40 cellular contexts compared by ENCODE assay signal in the genomic region with DNA sequence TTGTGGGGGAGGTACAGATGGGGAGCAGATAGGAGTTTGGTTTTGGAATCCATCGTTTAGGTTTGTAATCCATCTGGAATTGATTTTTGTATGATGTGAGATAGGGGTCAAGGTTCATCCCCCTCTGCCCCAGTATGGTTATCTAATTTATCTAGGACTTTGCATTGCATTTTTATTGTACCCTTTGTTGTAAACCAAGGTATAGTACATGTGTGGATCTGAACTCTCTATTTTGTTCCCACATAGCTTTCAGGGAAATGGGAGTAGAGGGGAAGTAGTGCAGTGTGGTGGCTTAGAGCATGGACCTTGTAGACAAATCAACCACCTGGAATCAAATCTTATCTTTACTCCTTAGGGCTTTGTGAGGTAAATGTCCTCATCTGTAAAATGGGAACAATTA.
"Had no signal": no experiment of that assay in that cellular context is flagged by ENCODE, and none has a peak within 500 bp of the region (broad histone marks: within the 10 kb centered on the region; RNA-seq: fewer than 3 reads in every experiment).

No MANE protein-coding gene starts in this region.

- H3K36me3 ChIP-seq: cardiac muscle cell, colonic mucosa, Peyer's patch, SJSA1 had no signal

- H3K27me3 Mint-ChIP-seq: activated B cell treated with CpG ODN at 0.5 μM for 24 hours; activated CD4-positive, alpha-beta memory T cell treated with anti-CD3 and anti-CD28 coated beads, Interleukin-2, amount 10 ng/mL, durations not matched to agents 7 days and 5 days; activated CD8-positive, alpha-beta memory T cell treated with anti-CD3 and anti-CD28 coated beads, Interleukin-2, amount 10 ng/mL, durations not matched to agents 7 days and 5 days; activated naive CD8-positive, alpha-beta T cell treated with anti-CD3 and anti-CD28 coated beads for 36 hours; central memory CD8-positive, alpha-beta T cell; T-cell had no signal

- H3K27ac Mint-ChIP-seq: activated B cell treated with CpG ODN at 0.5 μM for 24 hours; activated CD4-positive, alpha-beta memory T cell treated with anti-CD3 and anti-CD28 coated beads, Interleukin-2, amount 10 ng/mL, durations not matched to agents 7 days and 5 days; activated CD8-positive, alpha-beta memory T cell treated with anti-CD3 and anti-CD28 coated beads, Interleukin-2, amount 10 ng/mL, durations not matched to agents 7 days and 5 days; activated naive CD8-positive, alpha-beta T cell treated with anti-CD3 and anti-CD28 coated beads for 36 hours; T-cell had no signal

- H3K27ac ChIP-seq: ascending aorta, cardiac muscle cell, colonic mucosa, Peyer's patch, SJSA1, VCaP had no signal

- H3K9ac ChIP-seq: SK-N-SH had no signal

- H3K4me2 ChIP-seq: SK-N-SH had no signal

- H3K9me3 Mint-ChIP-seq: activated B cell treated with CpG ODN at 0.5 μM for 24 hours; activated CD4-positive, alpha-beta memory T cell treated with anti-CD3 and anti-CD28 coated beads, Interleukin-2, amount 10 ng/mL, durations not matched to agents 7 days and 5 days; activated naive CD8-positive, alpha-beta T cell treated with anti-CD3 and anti-CD28 coated beads for 36 hours; central memory CD8-positive, alpha-beta T cell; T-cell had no signal

- H3K4me3 Mint-ChIP-seq: activated B cell treated with CpG ODN at 0.5 μM for 24 hours; activated CD4-positive, alpha-beta memory T cell treated with anti-CD3 and anti-CD28 coated beads, Interleukin-2, amount 10 ng/mL, durations not matched to agents 7 days and 5 days; activated CD8-positive, alpha-beta memory T cell treated with anti-CD3 and anti-CD28 coated beads, Interleukin-2, amount 10 ng/mL, durations not matched to agents 7 days and 5 days; activated naive CD8-positive, alpha-beta T cell treated with anti-CD3 and anti-CD28 coated beads for 36 hours; central memory CD8-positive, alpha-beta T cell; T-cell had no signal

- ATAC-seq: activated CD8-positive, alpha-beta memory T cell treated with anti-CD3 and anti-CD28 coated beads, Interleukin-2, amount 10 ng/mL, durations not matched to agents 7 days and 5 days; PC-3; T-cell had no signal

- H3K4me3 ChIP-seq: ascending aorta, cardiac muscle cell, colonic mucosa, Peyer's patch, SJSA1 had no signal

- H3K9me3 ChIP-seq: ascending aorta, colonic mucosa, Peyer's patch, SJSA1, SK-N-SH had no signal

- H3K27me3 ChIP-seq: ascending aorta, cardiac muscle cell, colonic mucosa, Peyer's patch, SJSA1 had no signal

- DNase-seq: activated B cell treated with CpG ODN at 0.5 μM for 24 hours; activated CD4-positive, alpha-beta memory T cell treated with anti-CD3 and anti-CD28 coated beads, Interleukin-2, amount 10 ng/mL, durations not matched to agents 7 days and 5 days; activated CD4-positive, alpha-beta T cell treated with anti-CD3 and anti-CD28 coated beads for 4 hours; activated CD4-positive, alpha-beta T cell treated with anti-CD3 and anti-CD28 coated beads, Interleukin-2, amount 50 U/mL, for 1 hour; activated CD4-positive, CD25-positive, alpha-beta regulatory T cell treated with anti-CD3 and anti-CD28 coated beads, Interleukin-2, amount 50 U/mL, for 72 hours; activated CD8-positive, alpha-beta memory T cell treated with anti-CD3 and anti-CD28 coated beads for 24 hours; activated CD8-positive, alpha-beta memory T cell treated with anti-CD3 and anti-CD28 coated beads, Interleukin-2, amount 10 ng/mL, durations not matched to agents 7 days and 5 days; activated CD8-positive, alpha-beta memory T cell treated with anti-CD3 and anti-CD28 coated beads, Interleukin-2, amount 50 U/mL, for 48 hours; activated effector memory CD4-positive, alpha-beta T cell treated with anti-CD3 and anti-CD28 coated beads, Interleukin-2, amount 50 U/mL, for 16 hours; activated naive CD4-positive, alpha-beta T cell; activated naive CD4-positive, alpha-beta T cell treated with anti-CD3 and anti-CD28 coated beads, Interleukin-2, amount 50 U/mL, for 16 hours; activated naive CD8-positive, alpha-beta T cell treated with anti-CD3 and anti-CD28 coated beads for 36 hours; activated T-cell treated with anti-CD3 and anti-CD28 coated beads, Interleukin-2, amount 50 U/mL, for 48 hours; amniotic stem cell; colonic mucosa; NCI-H1092 treated with DMSO at 0.1 percent for 48 hours; NCI-H1417; NCI-H146; NCI-H187; NCI-H2029 treated with DMSO at 0.1 percent for 48 hours; NCI-H2107; NCI-H2171 treated with DMSO at 0.1 percent for 48 hours; NCI-H226; NCI-H446 treated with DMSO at 0.1 percent for 48 hours; NCI-H524; NCI-H69; NCI-H82; PC-3; Peyer's patch; RPMI8226; SHP77 treated with DMSO at 0.1 percent for 48 hours; SK-N-SH; T-cell; T-helper 2 cell; T-helper 9 cell had no signal

- H3K4me1 ChIP-seq: ascending aorta, colonic mucosa, SJSA1 had no signal
